ENCODE assay signal across 8 cellular contexts in the genomic region with DNA sequence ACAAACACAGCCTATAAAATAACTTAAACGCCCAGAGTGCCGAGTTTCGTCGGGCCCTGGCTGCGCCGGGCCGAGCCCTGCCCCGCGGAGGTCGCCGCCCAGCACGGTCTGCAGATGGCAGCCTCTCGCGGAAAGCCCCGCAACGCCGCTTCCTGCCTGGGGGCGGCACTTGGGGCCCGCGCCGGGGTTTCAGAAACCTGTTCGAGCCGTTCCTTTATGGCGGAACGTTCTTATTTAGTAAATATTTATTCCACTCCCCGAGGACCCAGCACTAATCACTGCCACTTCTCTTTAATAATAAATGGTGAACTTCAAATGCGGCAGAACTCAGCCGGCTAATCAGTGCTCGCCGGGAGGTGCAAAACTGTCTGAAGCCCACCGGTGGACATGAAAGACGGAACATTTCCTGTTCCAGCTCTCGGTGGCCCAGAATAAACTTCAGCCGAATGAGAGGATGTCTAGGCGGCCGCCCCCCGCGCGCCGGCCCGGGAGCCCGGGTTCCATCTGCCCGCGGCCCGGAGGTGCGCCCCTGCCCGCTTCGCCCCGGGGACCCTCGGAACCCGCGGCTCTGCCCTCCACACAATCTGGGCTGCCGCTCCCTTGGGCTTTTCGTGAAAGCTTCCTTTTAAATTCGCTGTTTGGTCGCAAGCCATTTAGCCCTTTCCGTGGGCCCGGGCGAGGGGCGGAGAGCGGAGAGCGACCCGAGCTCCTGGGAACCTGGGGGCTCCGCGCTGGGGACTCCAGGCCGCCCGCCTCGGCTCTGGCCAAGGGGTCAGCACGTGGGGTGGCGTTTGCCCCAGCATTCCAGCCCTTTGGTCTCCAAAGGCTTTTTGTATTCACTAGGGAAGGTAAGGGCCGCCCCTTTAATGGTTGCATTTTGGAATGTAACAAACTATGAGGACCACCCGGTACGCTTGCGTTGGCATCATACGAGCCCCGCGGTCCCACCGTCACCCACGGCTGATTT.
DNase-seq lines count a peak whose midpoint lies in the region; ATAC-seq and TF ChIP-seq lines count a peak whose summit lies in the region.

No MANE protein-coding gene starts in this region.

- no peaks in the 10 kb centered on the region for H3K36me3 Mint-ChIP-seq in endothelial cell (ENCODE audit: low read depth, unreplicated experiment)
- no peaks in the 10 kb centered on the region for H3K36me3 Mint-ChIP-seq in stimulated activated memory B cell treated with anti-CD40 and anti-IgM and Interleukin-4, amounts not matched to agents 10 μg/mL and 1 μg/mL and 100 μg/mL, for 72 hours

- H3K4me1 ChIP-seq in mononuclear cell (ENCODE audit: insufficient read depth, low read length), result peaks cover 14% of the 10 kb centered on the region

- ATAC-seq in GM18502 (IDR thresholded peaks at IDR 0.05; ENCODE audit: poor library complexity, unreplicated experiment), result peak; percentile 94
- ATAC-seq in HG02938 (IDR thresholded peaks at IDR 0.05; ENCODE audit: unreplicated experiment), result peak; percentile 76
- ATAC-seq in stimulated activated memory B cell treated with anti-CD40 and anti-IgM and Interleukin-4, amounts not matched to agents 10 μg/mL and 1 μg/mL and 100 μg/mL, for 72 hours, result peak; percentile 87

- H3K4me3 Mint-ChIP-seq in endothelial cell (ENCODE audit: unreplicated experiment), result peak overlapping the region; percentile 90
- peak overlapping the region; percentile 78 for H3K4me3 Mint-ChIP-seq in stimulated activated memory B cell treated with anti-CD40 and anti-IgM and Interleukin-4, amounts not matched to agents 10 μg/mL and 1 μg/mL and 100 μg/mL, for 72 hours

- peak overlapping the region; percentile 18 for H3K4me3 ChIP-seq in mononuclear cell (ENCODE audit: low read length)

- H3K27me3 ChIP-seq in mononuclear cell (ENCODE audit: insufficient read depth, low read length), result peaks cover 62% of the 10 kb centered on the region

- H3K27me3 Mint-ChIP-seq in endothelial cell (ENCODE audit: unreplicated experiment), result no peaks in the 10 kb centered on the region
- H3K27me3 Mint-ChIP-seq in stimulated activated memory B cell treated with anti-CD40 and anti-IgM and Interleukin-4, amounts not matched to agents 10 μg/mL and 1 μg/mL and 100 μg/mL, for 72 hours, result peaks cover 21% of the 10 kb centered on the region

- H3K9me3 ChIP-seq in mononuclear cell (ENCODE audit: low read depth, low read length), result no peaks in the 10 kb centered on the region

- H3K27ac Mint-ChIP-seq in endothelial cell (ENCODE audit: unreplicated experiment), result peak overlapping the region; percentile 95
- H3K27ac Mint-ChIP-seq in stimulated activated memory B cell treated with anti-CD40 and anti-IgM and Interleukin-4, amounts not matched to agents 10 μg/mL and 1 μg/mL and 100 μg/mL, for 72 hours, result peak overlapping the region; percentile 32

- H3K9me3 Mint-ChIP-seq in endothelial cell (ENCODE audit: unreplicated experiment), result no peaks in the 10 kb centered on the region
- H3K9me3 Mint-ChIP-seq in stimulated activated memory B cell treated with anti-CD40 and anti-IgM and Interleukin-4, amounts not matched to agents 10 μg/mL and 1 μg/mL and 100 μg/mL, for 72 hours, result no peaks in the 10 kb centered on the region

- peaks cover 10% of the 10 kb centered on the region for H3K4me1 Mint-ChIP-seq in endothelial cell (ENCODE audit: unreplicated experiment)
- H3K4me1 Mint-ChIP-seq in stimulated activated memory B cell treated with anti-CD40 and anti-IgM and Interleukin-4, amounts not matched to agents 10 μg/mL and 1 μg/mL and 100 μg/mL, for 72 hours, result peaks cover 11% of the 10 kb centered on the region

- DNase-seq in A172 (ENCODE audit: low spot score) (peak; percentile 7), NCI-H2196 (lab: John Stamatoyannopoulos, UW; ENCODE audit: unreplicated experiment) (peak; percentile 43), endothelial cell (ENCODE audit: low spot score) (peak; percentile 80)
- DNase-seq in activated CD8-positive, alpha-beta memory T cell treated with anti-CD3 and anti-CD28 coated beads for 4 hours (ENCODE audit: low read depth in 2 of 2), result peak; percentile 4 to 19

- TF ChIP-seq CTCF in endothelial cell (IDR thresholded peaks at IDR 0.05; ENCODE audit: unreplicated experiment), result peak; percentile 32

Comparison
In these comparisons a context has a peak if more than half of its experiments do, and no peak if none do; other contexts are left out.
1. Peak in every context shown above with its lines: DNase-seq, ATAC-seq and H3K4me3 ChIP-seq.
2. DNase-seq: peak in every context shown above with its lines; median percentile 80 in endothelial cell; 43 in NCI-H2196; 12 in activated CD8-positive, alpha-beta memory T cell treated with anti-CD3 and anti-CD28 coated beads for 4 hours; 7 in A172.